In genomic region chr17:60300949-60301348, GRCh38 we compare ENCODE assay signal across 2 cellular contexts.
TF ChIP-seq lines count a peak whose summit lies in the region.

No MANE protein-coding gene starts in this region.

TF ChIP-seq in HepG2, 621 proteins besides CTCF, POLR2A, EP300 and RAD21 (continued from another document):
- TF ChIP-seq, protein P1, sequence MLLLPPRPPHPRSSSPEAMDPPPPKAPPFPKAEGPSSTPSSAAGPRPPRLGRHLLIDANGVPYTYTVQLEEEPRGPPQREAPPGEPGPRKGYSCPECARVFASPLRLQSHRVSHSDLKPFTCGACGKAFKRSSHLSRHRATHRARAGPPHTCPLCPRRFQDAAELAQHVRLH (CRISPR knock-in tag; IDR thresholded peaks at IDR 0.05; ENCODE audit: borderline replicate concordance, low read depth), result no peak
- TF ChIP-seq ZNF660 (CRISPR knock-in tag; IDR thresholded peaks at IDR 0.05; ENCODE audit: borderline replicate concordance, low read depth) (no peak), ZNF10 (CRISPR knock-in tag; IDR thresholded peaks at IDR 0.05; ENCODE audit: borderline replicate concordance, low read depth) (no peak), ZNF790 (CRISPR knock-in tag; IDR thresholded peaks at IDR 0.05; ENCODE audit: borderline replicate concordance) (no peak), JUNB (CRISPR knock-in tag; IDR thresholded peaks at IDR 0.05; ENCODE audit: borderline replicate concordance) (no peak)

TF ChIP-seq in SK-N-SH, 30 proteins besides CTCF, POLR2A, EP300 and RAD21 (continued from another document):
- TF ChIP-seq USF2 (IDR thresholded peaks at IDR 0.05; ENCODE audit: borderline replicate concordance, low read depth, low read length) (no peak), MXI1 (IDR thresholded peaks at IDR 0.05; ENCODE audit: low read depth, low read length) (no peak)
